In genomic region chr12:128497376-128497775, GRCh38 we compare ENCODE assay signal across 1 cellular context.
DNase-seq lines count a peak whose midpoint lies in the region; TF ChIP-seq lines count a peak whose summit lies in the region.
"Not testable (repeated sequence)": the region's sequence is repeated elsewhere in the genome, so short reads cannot be mapped to it uniquely, and the experiment has no call there.

No MANE protein-coding gene starts in this region.

- peak; percentile 5 for DNase-seq in coronary artery (ENCODE audit: low spot score)

- not testable (repeated sequence) for TF ChIP-seq CTCF in coronary artery (IDR thresholded peaks at IDR 0.05)

- not testable (repeated sequence) for H3K27ac ChIP-seq in coronary artery

- H3K4me3 ChIP-seq in coronary artery: not testable (repeated sequence)
